In genomic region chr14:89310211-89310610, GRCh38 we compare ENCODE assay signal across 22 cellular contexts.
"Had no signal": no experiment of that assay in that cellular context is flagged by ENCODE, and none has a peak within 500 bp of the region (broad histone marks: within the 10 kb centered on the region; RNA-seq: fewer than 3 reads in every experiment).

No MANE protein-coding gene starts in this region.

- H3K27me3 ChIP-seq: esophagus muscularis mucosa, hepatocyte, pancreas, right atrium auricular region, thyroid gland had no signal

- H2AFZ ChIP-seq: hepatocyte had no signal

- H3K9me3 Mint-ChIP-seq: activated T-helper 2 cell treated with anti-CD3 and anti-CD28 coated beads, Interferon-gamma antibody, Interleukin-2, Interleukin-4, amounts not matched to agents 10 μg/mL and 5 μg/mL and 100 μg/mL, durations not matched to agents 14 hours and 24 hours and 36 hours; stimulated activated naive CD8-positive, alpha-beta T cell treated with anti-CD3 and anti-CD28 coated beads, Interleukin-15, Interleukin-2, amounts not matched to agents 100 ng/mL and 50 ng/mL, for 24 hours had no signal

- H3K27ac ChIP-seq: hepatocyte, pancreas, right atrium auricular region, thyroid gland, VCaP had no signal

- DNase-seq: activated CD4-positive, alpha-beta T cell treated with anti-CD3 and anti-CD28 coated beads for 1 hour; activated naive CD4-positive, alpha-beta T cell; activated T-cell treated with anti-CD3 and anti-CD28 coated beads, Interleukin-2, amount 50 U/mL, for 1 hour; central memory CD4-positive, alpha-beta T cell; effector memory CD4-positive, alpha-beta T cell; glutamatergic neuron; kidney glomerular epithelial cell; left ventricle myocardium superior; mammary epithelial cell; pancreas; psoas muscle; stimulated activated CD4-positive, alpha-beta T cell treated with anti-CD3 and anti-CD28 coated beads, Interleukin-4, amount 100 ng/mL, for 24 hours; thyroid gland had no signal

- H3K27me3 Mint-ChIP-seq: activated naive CD8-positive, alpha-beta T cell; stimulated activated naive CD8-positive, alpha-beta T cell treated with anti-CD3 and anti-CD28 coated beads, Interleukin-15, Interleukin-2, amounts not matched to agents 100 ng/mL and 50 ng/mL, for 24 hours had no signal

- H3K4me2 ChIP-seq: hepatocyte had no signal

- H3K27ac Mint-ChIP-seq: activated naive CD8-positive, alpha-beta T cell; activated T-helper 2 cell treated with anti-CD3 and anti-CD28 coated beads, Interferon-gamma antibody, Interleukin-2, Interleukin-4, amounts not matched to agents 10 μg/mL and 5 μg/mL and 100 μg/mL, durations not matched to agents 14 hours and 24 hours and 36 hours; stimulated activated naive CD8-positive, alpha-beta T cell treated with anti-CD3 and anti-CD28 coated beads, Interleukin-15, Interleukin-2, amounts not matched to agents 100 ng/mL and 50 ng/mL, for 24 hours; T-helper 2 cell treated with Interferon-gamma antibody and Interleukin-4, amounts not matched to agents 5 μg/mL and 100 μg/mL, for 36 hours had no signal

- H3K4me3 ChIP-seq: esophagus muscularis mucosa, hepatocyte, pancreas, psoas muscle, right atrium auricular region, thyroid gland had no signal

- H3K4me3 Mint-ChIP-seq: activated naive CD8-positive, alpha-beta T cell; nephron; stimulated activated naive CD8-positive, alpha-beta T cell treated with anti-CD3 and anti-CD28 coated beads, Interleukin-15, Interleukin-2, amounts not matched to agents 100 ng/mL and 50 ng/mL, for 24 hours; T-helper 2 cell treated with Interferon-gamma antibody and Interleukin-4, amounts not matched to agents 5 μg/mL and 100 μg/mL, for 36 hours had no signal

- ATAC-seq: left ventricle myocardium superior, pancreas had no signal

- H3K36me3 ChIP-seq: esophagus muscularis mucosa, pancreas, right atrium auricular region, thyroid gland had no signal
